ENCODE assay signal across 1 cellular context in the genomic region with DNA sequence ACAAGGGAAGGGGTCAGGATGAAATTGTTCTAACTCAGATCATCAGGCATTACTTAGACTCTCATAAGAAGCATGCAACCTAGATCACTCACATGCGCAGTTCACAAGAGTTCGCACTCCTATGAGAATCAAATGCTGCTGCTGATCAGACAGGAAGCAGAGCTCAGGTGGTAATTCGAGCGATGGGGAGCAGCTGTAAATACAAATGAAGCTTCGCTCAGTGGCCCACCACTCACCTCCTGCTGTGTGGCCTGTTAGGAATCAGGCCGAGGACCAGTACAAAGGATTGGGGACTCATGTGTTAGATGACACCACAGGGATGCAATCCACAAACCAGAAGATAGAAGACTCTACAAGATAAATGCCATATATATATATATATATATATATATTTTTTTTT.
TF ChIP-seq lines count a peak whose summit lies in the region.

No MANE protein-coding gene starts in this region.

TF ChIP-seq in GM12878, 131 proteins besides CTCF, POLR2A, EP300 and RAD21:
- TF ChIP-seq MTA3 (IDR thresholded peaks at IDR 0.05; ENCODE audit: borderline replicate concordance, low read length) (no peak), ZZZ3 (IDR thresholded peaks at IDR 0.05; ENCODE audit: control insufficient read depth, insufficient read length, low read depth) (no peak), ZBED1 (IDR thresholded peaks at IDR 0.05; ENCODE audit: borderline replicate concordance) (no peak), RFX5 (IDR thresholded peaks at IDR 0.05; ENCODE audit: low read depth, low read length) (no peak), MXI1 (IDR thresholded peaks at IDR 0.05; ENCODE audit: low read depth, low read length) (no peak)
- TF ChIP-seq, protein P1, sequence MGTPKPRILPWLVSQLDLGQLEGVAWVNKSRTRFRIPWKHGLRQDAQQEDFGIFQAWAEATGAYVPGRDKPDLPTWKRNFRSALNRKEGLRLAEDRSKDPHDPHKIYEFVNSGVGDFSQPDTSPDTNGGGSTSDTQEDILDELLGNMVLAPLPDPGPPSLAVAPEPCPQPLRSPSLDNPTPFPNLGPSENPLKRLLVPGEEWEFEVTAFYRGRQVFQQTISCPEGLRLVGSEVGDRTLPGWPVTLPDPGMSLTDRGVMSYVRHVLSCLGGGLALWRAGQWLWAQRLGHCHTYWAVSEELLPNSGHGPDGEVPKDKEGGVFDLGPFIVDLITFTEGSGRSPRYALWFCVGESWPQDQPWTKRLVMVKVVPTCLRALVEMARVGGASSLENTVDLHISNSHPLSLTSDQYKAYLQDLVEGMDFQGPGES (IDR thresholded peaks at IDR 0.05) = no peak
- TF ChIP-seq, protein P2, sequence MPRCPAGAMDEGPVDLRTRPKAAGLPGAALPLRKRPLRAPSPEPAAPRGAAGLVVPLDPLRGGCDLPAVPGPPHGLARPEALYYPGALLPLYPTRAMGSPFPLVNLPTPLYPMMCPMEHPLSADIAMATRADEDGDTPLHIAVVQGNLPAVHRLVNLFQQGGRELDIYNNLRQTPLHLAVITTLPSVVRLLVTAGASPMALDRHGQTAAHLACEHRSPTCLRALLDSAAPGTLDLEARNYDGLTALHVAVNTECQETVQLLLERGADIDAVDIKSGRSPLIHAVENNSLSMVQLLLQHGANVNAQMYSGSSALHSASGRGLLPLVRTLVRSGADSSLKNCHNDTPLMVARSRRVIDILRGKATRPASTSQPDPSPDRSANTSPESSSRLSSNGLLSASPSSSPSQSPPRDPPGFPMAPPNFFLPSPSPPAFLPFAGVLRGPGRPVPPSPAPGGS (IDR thresholded peaks at IDR 0.05; ENCODE audit: borderline replicate concordance, insufficient read depth, low read depth, low read length, poor library complexity, severe bottlenecking) = no peak
